ENCODE assay signal across 16 cellular contexts in the genomic region with DNA sequence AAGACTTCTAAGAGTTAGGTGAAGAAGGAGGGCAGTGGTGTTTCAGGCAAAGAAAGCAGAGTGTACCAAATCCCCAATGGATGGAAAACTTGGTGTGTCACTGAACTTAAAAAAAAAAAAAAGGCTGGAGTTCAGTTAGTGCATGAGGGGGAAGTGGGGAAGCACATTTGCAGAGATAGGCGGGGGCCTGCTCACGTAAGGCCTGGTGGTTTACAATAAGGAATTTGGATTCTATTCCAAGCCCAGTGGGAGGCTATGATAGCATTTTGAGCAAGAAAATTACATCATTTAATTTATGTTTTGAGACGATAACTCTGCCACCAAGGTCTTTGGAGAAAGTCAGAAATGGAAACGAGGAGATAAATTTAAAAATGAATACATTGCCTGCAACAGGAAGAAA.
"Had no signal": no experiment of that assay in that cellular context is flagged by ENCODE, and none has a peak within 500 bp of the region (broad histone marks: within the 10 kb centered on the region; RNA-seq: fewer than 3 reads in every experiment).

No MANE protein-coding gene starts in this region.

- H3K4me3 ChIP-seq: adrenal gland, mucosa of descending colon, pancreas, smooth muscle cell, thoracic aorta, upper lobe of right lung had no signal

- DNase-seq: activated B cell treated with CpG ODN at 0.5 μM for 24 hours; activated CD4-positive, alpha-beta memory T cell treated with anti-CD3 and anti-CD28 coated beads for 36 hours; activated CD4-positive, alpha-beta T cell treated with anti-CD3 and anti-CD28 coated beads for 4 hours; activated gamma-delta T cell treated with Interleukin-2 at 50 U/mL for 16 hours; activated T-cell treated with anti-CD3 and anti-CD28 coated beads for 4 hours; adrenal gland; effector CD8-positive, alpha-beta T cell; immature natural killer cell; mucosa of descending colon; naive B cell; pancreas; stimulated activated CD4-positive, alpha-beta T cell treated with anti-CD3 and anti-CD28 coated beads, Interleukin-4, amount 100 ng/mL, for 4 hours; T-helper 17 cell; upper lobe of right lung had no signal
